Comparison of ENCODE assay signal across 14 cellular contexts in the genomic region with DNA sequence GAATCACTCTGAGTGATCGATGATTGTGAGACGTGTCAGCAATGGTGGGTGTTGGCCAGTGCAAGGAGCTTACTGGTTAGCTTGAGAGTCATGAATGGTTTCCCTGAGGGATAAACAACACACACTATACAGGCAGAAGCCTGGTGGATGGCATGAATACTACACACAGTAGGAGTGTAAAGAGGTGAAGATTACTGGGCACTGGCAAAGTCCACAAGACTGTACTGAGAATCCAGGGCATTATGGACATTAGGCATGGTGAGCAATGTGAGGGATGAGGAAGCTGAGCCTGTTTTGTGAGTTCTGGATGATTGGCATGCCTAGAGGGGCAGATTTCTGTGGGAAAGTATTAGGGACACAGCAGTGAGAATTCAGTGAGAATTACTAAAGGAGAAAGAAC.
A peak's percentile ranks its signal among the peaks of the same experiment; 100 is the strongest.
DNase-seq lines count a peak whose midpoint lies in the region; ATAC-seq and TF ChIP-seq lines count a peak whose summit lies in the region.
"Had no signal": no experiment of that assay in that cellular context is flagged by ENCODE, and none has a peak within 500 bp of the region (broad histone marks: within the 10 kb centered on the region; RNA-seq: fewer than 3 reads in every experiment).

No MANE protein-coding gene starts in this region.

- peaks cover 3% of the 10 kb centered on the region for H3K9me3 Mint-ChIP-seq in stimulated activated naive CD8-positive, alpha-beta T cell treated with anti-CD3 and anti-CD28 coated beads, Interleukin-15, Interleukin-2, amounts not matched to agents 100 ng/mL and 50 ng/mL, for 24 hours
- H3K9me3 Mint-ChIP-seq in stimulated activated naive CD8-positive, alpha-beta T cell treated with anti-CD3 and anti-CD28 coated beads, Interleukin-15, amount 100 ng/mL, for 72 hours: peaks cover 0 to 7% of the 10 kb centered on the region in 2 donors
- no peaks in the 10 kb centered on the region for H3K9me3 Mint-ChIP-seq in activated naive CD8-positive, alpha-beta T cell treated with anti-CD3 and anti-CD28 coated beads, Interleukin-2, amount 10 ng/mL, durations not matched to agents 7 days and 5 days
- H3K9me3 Mint-ChIP-seq in type B pancreatic cell: no peaks in the 10 kb centered on the region
- H3K9me3 Mint-ChIP-seq: activated T-helper 1 cell treated with anti-CD3 and anti-CD28 coated beads, Interleukin-12 subunit alpha, Interleukin-12 subunit beta, Interleukin-2, Interleukin-4 antibody, amounts not matched to agents 30 ng/mL and 10 ng/mL and 1 ng/mL, durations not matched to agents 14 hours and 24 hours and 36 hours had no signal

- H3K4me1 Mint-ChIP-seq in stimulated activated naive CD8-positive, alpha-beta T cell treated with anti-CD3 and anti-CD28 coated beads, Interleukin-15, Interleukin-2, amounts not matched to agents 100 ng/mL and 50 ng/mL, for 24 hours (ENCODE audit: low read depth): peaks cover 16% of the 10 kb centered on the region
- H3K4me1 Mint-ChIP-seq in stimulated activated naive CD8-positive, alpha-beta T cell treated with anti-CD3 and anti-CD28 coated beads, Interleukin-15, amount 100 ng/mL, for 72 hours: peaks cover 10% of the 10 kb centered on the region
- peaks cover 5% of the 10 kb centered on the region for H3K4me1 Mint-ChIP-seq in activated naive CD8-positive, alpha-beta T cell treated with anti-CD3 and anti-CD28 coated beads, Interleukin-2, amount 10 ng/mL, durations not matched to agents 7 days and 5 days
- H3K4me1 Mint-ChIP-seq in type B pancreatic cell (ENCODE audit: unreplicated experiment): peaks cover 15% of the 10 kb centered on the region

- H3K36me3 Mint-ChIP-seq in stimulated activated naive CD8-positive, alpha-beta T cell treated with anti-CD3 and anti-CD28 coated beads, Interleukin-15, Interleukin-2, amounts not matched to agents 100 ng/mL and 50 ng/mL, for 24 hours (ENCODE audit: low read depth): peaks cover 46% of the 10 kb centered on the region
- H3K36me3 Mint-ChIP-seq in activated naive CD8-positive, alpha-beta T cell treated with anti-CD3 and anti-CD28 coated beads, Interleukin-2, amount 10 ng/mL, durations not matched to agents 7 days and 5 days: peaks cover 23% of the 10 kb centered on the region
- peaks cover 18% of the 10 kb centered on the region for H3K36me3 Mint-ChIP-seq in type B pancreatic cell

- H3K27ac Mint-ChIP-seq in stimulated activated naive CD8-positive, alpha-beta T cell treated with anti-CD3 and anti-CD28 coated beads, Interleukin-15, Interleukin-2, amounts not matched to agents 100 ng/mL and 50 ng/mL, for 24 hours: peak overlapping the region; percentile 4
- peak overlapping the region in 1 of 2 donors; percentile 21 for H3K27ac Mint-ChIP-seq in stimulated activated naive CD8-positive, alpha-beta T cell treated with anti-CD3 and anti-CD28 coated beads, Interleukin-15, amount 100 ng/mL, for 72 hours
- peak overlapping the region; percentile 10 for H3K27ac Mint-ChIP-seq in activated naive CD8-positive, alpha-beta T cell treated with anti-CD3 and anti-CD28 coated beads, Interleukin-2, amount 10 ng/mL, durations not matched to agents 7 days and 5 days
- H3K27ac Mint-ChIP-seq in type B pancreatic cell: peak overlapping the region; percentile 53
- H3K27ac Mint-ChIP-seq: activated CD4-positive, alpha-beta T cell treated with anti-CD3 and anti-CD28 coated beads for 36 hours; activated T-helper 1 cell treated with anti-CD3 and anti-CD28 coated beads, Interleukin-12 subunit alpha, Interleukin-12 subunit beta, Interleukin-2, Interleukin-4 antibody, amounts not matched to agents 30 ng/mL and 10 ng/mL and 1 ng/mL, durations not matched to agents 14 hours and 24 hours and 36 hours had no signal

- peak; percentile 29 for TF ChIP-seq CTCF in type B pancreatic cell (conservative IDR thresholded peaks at IDR 0.05)

- no peaks in the 10 kb centered on the region for H3K27me3 Mint-ChIP-seq in stimulated activated naive CD8-positive, alpha-beta T cell treated with anti-CD3 and anti-CD28 coated beads, Interleukin-15, Interleukin-2, amounts not matched to agents 100 ng/mL and 50 ng/mL, for 24 hours
- H3K27me3 Mint-ChIP-seq in stimulated activated naive CD8-positive, alpha-beta T cell treated with anti-CD3 and anti-CD28 coated beads, Interleukin-15, amount 100 ng/mL, for 72 hours: no peaks in the 10 kb centered on the region
- H3K27me3 Mint-ChIP-seq in activated naive CD8-positive, alpha-beta T cell treated with anti-CD3 and anti-CD28 coated beads, Interleukin-2, amount 10 ng/mL, durations not matched to agents 7 days and 5 days: no peaks in the 10 kb centered on the region
- H3K27me3 Mint-ChIP-seq in type B pancreatic cell: no peaks in the 10 kb centered on the region
- H3K27me3 Mint-ChIP-seq: activated CD4-positive, alpha-beta T cell treated with anti-CD3 and anti-CD28 coated beads for 36 hours had no signal

- no peak for DNase-seq in stimulated activated naive CD8-positive, alpha-beta T cell treated with anti-CD3 and anti-CD28 coated beads, Interleukin-15, amount 100 ng/mL, for 72 hours
- no peak for DNase-seq in activated naive CD8-positive, alpha-beta T cell treated with anti-CD3 and anti-CD28 coated beads, Interleukin-2, amount 10 ng/mL, durations not matched to agents 7 days and 5 days
- DNase-seq in hepatic stellate cell (ENCODE audit: low spot score): peak; percentile 14
- DNase-seq in type B pancreatic cell (ENCODE audit: extremely low spot score, unreplicated experiment): no peak
- no peak for DNase-seq in glomerular visceral epithelial cell (ENCODE audit: extremely low spot score)
- no peak for DNase-seq in ecto neural progenitor cell (ENCODE audit: low spot score)
- DNase-seq: activated CD4-positive, alpha-beta T cell treated with anti-CD3 and anti-CD28 coated beads for 36 hours; GOT3; NCI-H2171 treated with DMSO at 0.1 percent for 48 hours; posterior cingulate gyrus; T-helper 1 cell had no signal

- POLR2A ChIA-PET in activated naive CD8-positive, alpha-beta T cell treated with anti-CD3 and anti-CD28 coated beads, Interleukin-2, amount 10 ng/mL, durations not matched to agents 7 days and 5 days (lab: Charles Lee): interaction anchor here (0.7 kb wide), 1 partner anchor 71 kb away, joined by 3 read pairs; the partner anchor contains the start of gene KDM4C

- no peak for ATAC-seq in stimulated activated naive CD8-positive, alpha-beta T cell treated with anti-CD3 and anti-CD28 coated beads, Interleukin-15, amount 100 ng/mL, for 72 hours
- ATAC-seq in activated naive CD8-positive, alpha-beta T cell treated with anti-CD3 and anti-CD28 coated beads, Interleukin-2, amount 10 ng/mL, durations not matched to agents 7 days and 5 days (ENCODE audit: low read depth): no peak
- no peak for ATAC-seq in HG03139 (IDR thresholded peaks at IDR 0.05; ENCODE audit: unreplicated experiment)
- ATAC-seq: activated CD4-positive, alpha-beta T cell treated with anti-CD3 and anti-CD28 coated beads for 36 hours had no signal

- no peak overlapping the region for H3K4me3 Mint-ChIP-seq in stimulated activated naive CD8-positive, alpha-beta T cell treated with anti-CD3 and anti-CD28 coated beads, Interleukin-15, Interleukin-2, amounts not matched to agents 100 ng/mL and 50 ng/mL, for 24 hours
- no peak overlapping the region for H3K4me3 Mint-ChIP-seq in stimulated activated naive CD8-positive, alpha-beta T cell treated with anti-CD3 and anti-CD28 coated beads, Interleukin-15, amount 100 ng/mL, for 72 hours
- no peak overlapping the region for H3K4me3 Mint-ChIP-seq in activated naive CD8-positive, alpha-beta T cell treated with anti-CD3 and anti-CD28 coated beads, Interleukin-2, amount 10 ng/mL, durations not matched to agents 7 days and 5 days
- peak overlapping the region; percentile 6 for H3K4me3 Mint-ChIP-seq in type B pancreatic cell
- H3K4me3 Mint-ChIP-seq: activated CD4-positive, alpha-beta T cell treated with anti-CD3 and anti-CD28 coated beads for 36 hours; activated T-helper 1 cell treated with anti-CD3 and anti-CD28 coated beads, Interleukin-12 subunit alpha, Interleukin-12 subunit beta, Interleukin-2, Interleukin-4 antibody, amounts not matched to agents 30 ng/mL and 10 ng/mL and 1 ng/mL, durations not matched to agents 14 hours and 24 hours and 36 hours had no signal
